Comparison of ENCODE assay signal across 1 cellular context in the genomic region with DNA sequence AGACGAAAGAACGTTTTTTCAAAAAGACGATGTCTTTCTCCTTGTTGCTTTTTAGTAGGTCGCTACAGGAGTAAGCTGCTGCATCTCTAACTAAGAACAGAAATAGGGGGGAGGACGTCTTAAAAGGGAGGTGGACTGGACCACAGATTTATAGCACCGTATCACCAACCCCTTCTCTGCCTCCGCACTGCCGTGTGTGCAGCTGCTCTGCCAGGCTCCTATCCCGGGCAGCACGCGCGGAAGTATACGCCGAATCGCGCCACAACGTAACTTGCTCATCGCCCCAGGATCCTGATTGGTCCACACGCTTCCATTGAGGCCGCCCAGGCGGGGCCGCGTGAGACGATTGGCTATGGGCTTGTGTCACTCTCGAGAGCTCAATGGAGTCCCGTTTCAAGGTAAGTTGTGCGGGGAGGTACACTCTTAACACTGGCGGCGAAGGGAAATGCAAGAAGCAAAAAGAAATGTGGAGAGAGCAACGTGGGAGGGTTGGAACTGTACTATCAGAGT.
TF ChIP-seq lines count a peak whose summit lies in the region.

TSS of gene ELAVL2 (minus strand) at position 121 of the 510 bp plus-strand sequence. CDS start 64,006 bp downstream, outside the sequence.

TF ChIP-seq in HEK293, 187 proteins besides CTCF, POLR2A, EP300 and RAD21 (continued from another document and continues in another):
- TF ChIP-seq ZNF654 (tag by site-specific recombination; IDR thresholded peaks at IDR 0.05; ENCODE audit: low read depth) (no peak), ZNF488 (tag by site-specific recombination; IDR thresholded peaks at IDR 0.05) (no peak), ZEB2 (tag by site-specific recombination; IDR thresholded peaks at IDR 0.05) (peak; percentile 83), ZNF2 (tag by site-specific recombination; IDR thresholded peaks at IDR 0.05) (peak; percentile 77), ZNF223 (tag by site-specific recombination; IDR thresholded peaks at IDR 0.05) (no peak), PATZ1 (tag by site-specific recombination; IDR thresholded peaks at IDR 0.05) (peak; percentile 71), ZBTB21 (tag by site-specific recombination; IDR thresholded peaks at IDR 0.05) (peak; percentile 37; the same call in 1 of the 2 replicates), SP3 (tag by site-specific recombination; IDR thresholded peaks at IDR 0.05) (peak; percentile 82), ZNF658 (tag by site-specific recombination; IDR thresholded peaks at IDR 0.05) (no peak), KLF7 (tag by site-specific recombination; IDR thresholded peaks at IDR 0.05; ENCODE audit: borderline replicate concordance) (no peak), ZNF366 (tag by site-specific recombination; conservative IDR thresholded peaks at IDR 0.05) (peak; percentile 60), ZNF555 (tag by site-specific recombination; conservative IDR thresholded peaks at IDR 0.05) (no peak), ZSCAN5A (tag by site-specific recombination; IDR thresholded peaks at IDR 0.05) (no peak), ZNF518A (tag by site-specific recombination; conservative IDR thresholded peaks at IDR 0.05; ENCODE audit: low read depth) (peak; percentile 45; the same call in 1 of the 2 replicates), ZNF211 (tag by site-specific recombination; IDR thresholded peaks at IDR 0.05; ENCODE audit: low read depth) (no peak), ZNF146 (tag by site-specific recombination; IDR thresholded peaks at IDR 0.05) (peak; percentile 43; the same call in 1 of the 2 replicates), GLI4 (tag by site-specific recombination; IDR thresholded peaks at IDR 0.05) (no peak; the same call in 1 of the 2 replicates), ZNF16 (tag by site-specific recombination; IDR thresholded peaks at IDR 0.05; ENCODE audit: low read depth) (no peak), ZNF510 (tag by site-specific recombination; IDR thresholded peaks at IDR 0.05; ENCODE audit: insufficient replicate concordance) (no peak), ZXDB (tag by site-specific recombination; IDR thresholded peaks at IDR 0.05) (peak; percentile 90), ZNF114 (tag by site-specific recombination; IDR thresholded peaks at IDR 0.05) (no peak), ZNF561 (tag by site-specific recombination; IDR thresholded peaks at IDR 0.05; ENCODE audit: borderline replicate concordance) (peak; percentile 63; the same call in 1 of the 2 replicates), ZNF280D (tag by site-specific recombination; IDR thresholded peaks at IDR 0.05) (no peak), ZNF629 (tag by site-specific recombination; IDR thresholded peaks at IDR 0.05) (peak; percentile 70), KLF10 (tag by site-specific recombination; IDR thresholded peaks at IDR 0.05) (no peak)
- TF ChIP-seq, protein P1, sequence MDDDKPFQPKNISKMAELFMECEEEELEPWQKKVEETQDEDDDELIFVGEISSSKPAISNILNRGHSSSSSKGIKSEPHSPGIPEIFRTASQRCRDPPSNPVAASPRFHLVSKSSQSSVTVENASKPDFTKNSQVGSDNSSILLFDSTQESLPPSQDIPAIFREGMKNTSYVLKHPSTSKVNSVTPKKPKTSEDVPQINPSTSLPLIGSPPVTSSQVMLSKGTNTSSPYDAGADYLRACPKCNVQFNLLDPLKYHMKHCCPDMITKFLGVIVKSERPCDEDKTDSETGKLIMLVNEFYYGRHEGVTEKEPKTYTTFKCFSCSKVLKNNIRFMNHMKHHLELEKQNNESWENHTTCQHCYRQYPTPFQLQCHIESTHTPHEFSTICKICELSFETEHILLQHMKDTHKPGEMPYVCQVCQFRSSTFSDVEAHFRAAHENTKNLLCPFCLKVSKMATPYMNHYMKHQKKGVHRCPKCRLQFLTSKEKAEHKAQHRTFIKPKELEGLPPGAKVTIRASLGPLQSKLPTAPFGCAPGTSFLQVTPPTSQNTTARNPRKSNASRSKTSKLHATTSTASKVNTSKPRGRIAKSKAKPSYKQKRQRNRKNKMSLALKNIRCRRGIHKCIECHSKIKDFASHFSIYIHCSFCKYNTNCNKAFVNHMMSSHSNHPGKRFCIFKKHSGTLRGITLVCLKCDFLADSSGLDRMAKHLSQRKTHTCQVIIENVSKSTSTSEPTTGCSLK (tag by site-specific recombination; IDR thresholded peaks at IDR 0.05), result no peak
- TF ChIP-seq, protein P2, sequence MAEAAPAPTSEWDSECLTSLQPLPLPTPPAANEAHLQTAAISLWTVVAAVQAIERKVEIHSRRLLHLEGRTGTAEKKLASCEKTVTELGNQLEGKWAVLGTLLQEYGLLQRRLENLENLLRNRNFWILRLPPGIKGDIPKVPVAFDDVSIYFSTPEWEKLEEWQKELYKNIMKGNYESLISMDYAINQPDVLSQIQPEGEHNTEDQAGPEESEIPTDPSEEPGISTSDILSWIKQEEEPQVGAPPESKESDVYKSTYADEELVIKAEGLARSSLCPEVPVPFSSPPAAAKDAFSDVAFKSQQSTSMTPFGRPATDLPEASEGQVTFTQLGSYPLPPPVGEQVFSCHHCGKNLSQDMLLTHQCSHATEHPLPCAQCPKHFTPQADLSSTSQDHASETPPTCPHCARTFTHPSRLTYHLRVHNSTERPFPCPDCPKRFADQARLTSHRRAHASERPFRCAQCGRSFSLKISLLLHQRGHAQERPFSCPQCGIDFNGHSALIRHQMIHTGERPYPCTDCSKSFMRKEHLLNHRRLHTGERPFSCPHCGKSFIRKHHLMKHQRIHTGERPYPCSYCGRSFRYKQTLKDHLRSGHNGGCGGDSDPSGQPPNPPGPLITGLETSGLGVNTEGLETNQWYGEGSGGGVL (tag by site-specific recombination; IDR thresholded peaks at IDR 0.05), result peak; percentile 50
- TF ChIP-seq, protein P3, sequence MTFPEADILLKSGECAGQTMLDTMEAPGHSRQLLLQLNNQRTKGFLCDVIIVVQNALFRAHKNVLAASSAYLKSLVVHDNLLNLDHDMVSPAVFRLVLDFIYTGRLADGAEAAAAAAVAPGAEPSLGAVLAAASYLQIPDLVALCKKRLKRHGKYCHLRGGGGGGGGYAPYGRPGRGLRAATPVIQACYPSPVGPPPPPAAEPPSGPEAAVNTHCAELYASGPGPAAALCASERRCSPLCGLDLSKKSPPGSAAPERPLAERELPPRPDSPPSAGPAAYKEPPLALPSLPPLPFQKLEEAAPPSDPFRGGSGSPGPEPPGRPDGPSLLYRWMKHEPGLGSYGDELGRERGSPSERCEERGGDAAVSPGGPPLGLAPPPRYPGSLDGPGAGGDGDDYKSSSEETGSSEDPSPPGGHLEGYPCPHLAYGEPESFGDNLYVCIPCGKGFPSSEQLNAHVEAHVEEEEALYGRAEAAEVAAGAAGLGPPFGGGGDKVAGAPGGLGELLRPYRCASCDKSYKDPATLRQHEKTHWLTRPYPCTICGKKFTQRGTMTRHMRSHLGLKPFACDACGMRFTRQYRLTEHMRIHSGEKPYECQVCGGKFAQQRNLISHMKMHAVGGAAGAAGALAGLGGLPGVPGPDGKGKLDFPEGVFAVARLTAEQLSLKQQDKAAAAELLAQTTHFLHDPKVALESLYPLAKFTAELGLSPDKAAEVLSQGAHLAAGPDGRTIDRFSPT (tag by site-specific recombination; IDR thresholded peaks at IDR 0.05), result peak; percentile 96
- TF ChIP-seq, protein P4, sequence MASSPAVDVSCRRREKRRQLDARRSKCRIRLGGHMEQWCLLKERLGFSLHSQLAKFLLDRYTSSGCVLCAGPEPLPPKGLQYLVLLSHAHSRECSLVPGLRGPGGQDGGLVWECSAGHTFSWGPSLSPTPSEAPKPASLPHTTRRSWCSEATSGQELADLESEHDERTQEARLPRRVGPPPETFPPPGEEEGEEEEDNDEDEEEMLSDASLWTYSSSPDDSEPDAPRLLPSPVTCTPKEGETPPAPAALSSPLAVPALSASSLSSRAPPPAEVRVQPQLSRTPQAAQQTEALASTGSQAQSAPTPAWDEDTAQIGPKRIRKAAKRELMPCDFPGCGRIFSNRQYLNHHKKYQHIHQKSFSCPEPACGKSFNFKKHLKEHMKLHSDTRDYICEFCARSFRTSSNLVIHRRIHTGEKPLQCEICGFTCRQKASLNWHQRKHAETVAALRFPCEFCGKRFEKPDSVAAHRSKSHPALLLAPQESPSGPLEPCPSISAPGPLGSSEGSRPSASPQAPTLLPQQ (tag by site-specific recombination; IDR thresholded peaks at IDR 0.05), result peak; percentile 96
- TF ChIP-seq, protein P5, sequence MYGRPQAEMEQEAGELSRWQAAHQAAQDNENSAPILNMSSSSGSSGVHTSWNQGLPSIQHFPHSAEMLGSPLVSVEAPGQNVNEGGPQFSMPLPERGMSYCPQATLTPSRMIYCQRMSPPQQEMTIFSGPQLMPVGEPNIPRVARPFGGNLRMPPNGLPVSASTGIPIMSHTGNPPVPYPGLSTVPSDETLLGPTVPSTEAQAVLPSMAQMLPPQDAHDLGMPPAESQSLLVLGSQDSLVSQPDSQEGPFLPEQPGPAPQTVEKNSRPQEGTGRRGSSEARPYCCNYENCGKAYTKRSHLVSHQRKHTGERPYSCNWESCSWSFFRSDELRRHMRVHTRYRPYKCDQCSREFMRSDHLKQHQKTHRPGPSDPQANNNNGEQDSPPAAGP (tag by site-specific recombination; IDR thresholded peaks at IDR 0.05), result peak; percentile 82
